Comparison of ENCODE assay signal across 15 cellular contexts in the genomic region with DNA sequence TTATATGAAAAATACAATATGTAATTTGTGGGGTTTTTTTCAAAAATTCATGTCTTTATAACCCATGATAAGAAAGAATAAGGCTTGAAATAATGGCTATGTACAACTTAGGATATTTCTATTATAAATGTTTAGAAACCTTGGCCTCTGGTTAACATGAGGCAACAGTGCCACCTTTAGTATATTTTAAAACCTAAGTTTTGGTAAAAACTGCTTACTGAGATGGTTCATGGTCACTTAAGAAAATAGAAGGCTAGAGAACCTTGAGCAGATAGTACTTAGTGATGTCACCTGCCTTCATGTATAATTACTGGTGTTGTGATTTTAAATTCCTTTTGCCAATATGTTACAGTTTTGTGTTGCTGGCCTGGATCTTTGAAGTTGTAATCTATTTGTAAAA.
DNase-seq lines count a peak whose midpoint lies in the region; ATAC-seq and TF ChIP-seq lines count a peak whose summit lies in the region.
"Had no signal": no experiment of that assay in that cellular context is flagged by ENCODE, and none has a peak within 500 bp of the region (broad histone marks: within the 10 kb centered on the region; RNA-seq: fewer than 3 reads in every experiment).

No MANE protein-coding gene starts in this region.

- no peak overlapping the region for H3K4ac ChIP-seq in IMR-90 (ENCODE audit: low read depth, low read length)

- no peaks in the 10 kb centered on the region for H3K9me1 ChIP-seq in IMR-90 (ENCODE audit: insufficient read depth, low read length)

- no peak overlapping the region for H3K56ac ChIP-seq in IMR-90 (ENCODE audit: extremely low read depth, insufficient read depth, low read length)

- H3K27ac Mint-ChIP-seq in T-helper 17 cell, result no peak overlapping the region
- H3K27ac Mint-ChIP-seq: activated CD4-positive, alpha-beta T cell treated with anti-CD3 and anti-CD28 coated beads, Interleukin-2, amount 10 ng/mL, durations not matched to agents 7 days and 5 days; activated T-helper 2 cell treated with anti-CD3 and anti-CD28 coated beads, Interferon-gamma antibody, Interleukin-2, Interleukin-4, amounts not matched to agents 10 μg/mL and 5 μg/mL and 100 μg/mL, durations not matched to agents 14 hours and 24 hours and 36 hours; CD4-positive, CD25-positive, alpha-beta regulatory T cell had no signal

- dilution Hi-C loops in IMR-90 (cut with HindIII; ENCODE audit: low sequenced_read_pairs, unreplicated experiment), result no loop called here

- TF ChIP-seq CTCF in IMR-90 (conservative IDR thresholded peaks at IDR 0.05; ENCODE audit: low read depth, low read length) (no peak), foreskin keratinocyte (conservative IDR thresholded peaks at IDR 0.05) (peak; percentile 40), MM.1S (IDR thresholded peaks at IDR 0.05; ENCODE audit: low read length) (no peak)

- no peak overlapping the region for H3K14ac ChIP-seq in IMR-90 (replicated peaks; ENCODE audit: low read depth, low read length)

- H2BK5ac ChIP-seq in IMR-90 (ENCODE audit: low read depth, low read length, poor library complexity, severe bottlenecking), result no peak overlapping the region

- no peak overlapping the region for H2AK5ac ChIP-seq in IMR-90 (ENCODE audit: low read depth, low read length)

- H3K4me3 ChIP-seq in IMR-90 (ENCODE audit: insufficient read depth, low read depth, low read length), result no peak overlapping the region
- H3K4me3 ChIP-seq in MM.1S (ENCODE audit: low read length), result no peak overlapping the region
- H3K4me3 ChIP-seq: mucosa of descending colon, right atrium auricular region, SJSA1 had no signal

- 0 out of 2 replicates have a peak, but pooled peaks have one; percentile 10 for TF ChIP-seq RAD21 in IMR-90 (IDR thresholded peaks at IDR 0.05; ENCODE audit: low read length)

- no peak overlapping the region for H2BK20ac ChIP-seq in IMR-90 (ENCODE audit: low read depth, low read length)

- H3K4me3 Mint-ChIP-seq in T-helper 17 cell, result no peak overlapping the region
- H3K4me3 Mint-ChIP-seq: activated CD4-positive, alpha-beta T cell treated with anti-CD3 and anti-CD28 coated beads, Interleukin-2, amount 10 ng/mL, durations not matched to agents 7 days and 5 days; CD4-positive, CD25-positive, alpha-beta regulatory T cell had no signal

- H3K4me1 ChIP-seq in IMR-90 (ENCODE audit: control insufficient read depth, insufficient read depth, low read length), result no peaks in the 10 kb centered on the region
- H3K4me1 ChIP-seq in foreskin keratinocyte, result no peaks in the 10 kb centered on the region
- peaks cover 4% of the 10 kb centered on the region; the same call in 1 of the 2 replicates for H3K4me1 ChIP-seq in MM.1S (ENCODE audit: low read length)
- H3K4me1 ChIP-seq: right atrium auricular region, SJSA1 had no signal

- no peaks in the 10 kb centered on the region for H3K36me3 Mint-ChIP-seq in T-helper 17 cell (ENCODE audit: low read depth)
- H3K36me3 Mint-ChIP-seq: CD4-positive, CD25-positive, alpha-beta regulatory T cell had no signal

- H2AFZ ChIP-seq in IMR-90 (replicated peaks; ENCODE audit: low read length, poor library complexity) (no peak overlapping the region), MM.1S (ENCODE audit: low read length) (no peak overlapping the region)

- H4K20me1 ChIP-seq in IMR-90 (ENCODE audit: insufficient read depth, low read length) (no peaks in the 10 kb centered on the region), MM.1S (ENCODE audit: insufficient read depth, low read length) (no peaks in the 10 kb centered on the region)

- H3K23ac ChIP-seq in IMR-90 (ENCODE audit: low read depth, low read length), result no peak overlapping the region

- BruUV-seq in IMR-90 (replicated peaks; lab: Mats Ljungman, UMichigan), result no TSS peak

- no peak overlapping the region for H4K5ac ChIP-seq in IMR-90 (ENCODE audit: low read depth, low read length)

- H3K4me1 Mint-ChIP-seq in T-helper 17 cell, result peaks cover 12% of the 10 kb centered on the region

- H3K27me3 ChIP-seq in IMR-90 (ENCODE audit: control insufficient read depth, insufficient read depth, low read length) (no peaks in the 10 kb centered on the region; the same call in 1 of the 2 replicates), foreskin keratinocyte (no peaks in the 10 kb centered on the region), MM.1S (replicated peaks; ENCODE audit: insufficient read depth, low read length) (no peaks in the 10 kb centered on the region)
- H3K27me3 ChIP-seq: right atrium auricular region, SJSA1 had no signal

- H3K27ac ChIP-seq in IMR-90 (ENCODE audit: insufficient read depth, low read length) (no peak overlapping the region), foreskin keratinocyte (no peak overlapping the region), MM.1S (ENCODE audit: low read length) (no peak overlapping the region)
- H3K27ac ChIP-seq: epithelial cell of prostate, right atrium auricular region, SJSA1 had no signal

- CTCF ChIA-PET in IMR-90 (lab: Yijun Ruan, JAX), result no interaction called here

- ATAC-seq in IMR-90 (ENCODE audit: low read depth) (no peak), T-helper 17 cell (peak; percentile 27), foreskin keratinocyte (no peak), left colon (no peak)
- ATAC-seq: mucosa of descending colon had no signal

- in situ Hi-C loops in IMR-90 (cut with MboI; ENCODE audit: low sequenced_read_pairs), result no loop called here

- no peak overlapping the region for H2AK9ac ChIP-seq in IMR-90 (replicated peaks; ENCODE audit: low read depth, low read length, poor library complexity)

- H3K79me1 ChIP-seq in IMR-90 (ENCODE audit: low read depth in 1 of 2, low read length in 2 of 2), result no peaks in the 10 kb centered on the region

- no peaks in the 10 kb centered on the region for H3F3A ChIP-seq in MM.1S (ENCODE audit: insufficient read depth, low read length)

- H4K8ac ChIP-seq in IMR-90 (ENCODE audit: low read depth in 2 of 2, low read length in 2 of 2), result no peak overlapping the region

- POLR2A ChIA-PET in IMR-90 (lab: Charles Lee; ENCODE audit: unreplicated experiment), result no interaction called here

- DNase-seq in DMS53 (lab: John Stamatoyannopoulos, UW), result peak; percentile 25
- DNase-seq in IMR-90, result no peak
- DNase-seq in T-helper 17 cell, result no peak
- DNase-seq in foreskin keratinocyte, result no peak
- no peak for DNase-seq in left colon
- no peak for DNase-seq in NCI-H774 (lab: John Stamatoyannopoulos, UW)
- DNase-seq in MM.1S, result no peak
- no peak for DNase-seq in HuH-7.5 (ENCODE audit: low spot score)
- DNase-seq: activated CD4-positive, alpha-beta T cell treated with anti-CD3 and anti-CD28 coated beads, Interleukin-2, amount 10 ng/mL, durations not matched to agents 7 days and 5 days; CD4-positive, CD25-positive, alpha-beta regulatory T cell; mucosa of descending colon had no signal

- no peaks in the 10 kb centered on the region for H3K36me3 ChIP-seq in IMR-90 (ENCODE audit: control insufficient read depth, insufficient read depth, low read length)
- no peaks in the 10 kb centered on the region for H3K36me3 ChIP-seq in MM.1S (replicated peaks; ENCODE audit: insufficient read depth, low read length)
- H3K36me3 ChIP-seq: right atrium auricular region, SJSA1 had no signal

- no peak overlapping the region for H3K18ac ChIP-seq in IMR-90 (ENCODE audit: low read depth, low read length)

- H2BK120ac ChIP-seq in IMR-90 (ENCODE audit: low read depth, low read length), result no peak overlapping the region

- H3K4me2 ChIP-seq in IMR-90 (ENCODE audit: low read depth, low read length) (no peak overlapping the region), MM.1S (ENCODE audit: low read depth, low read length) (no peak overlapping the region)

- H4K91ac ChIP-seq in IMR-90 (ENCODE audit: insufficient read depth, low read depth, low read length), result no peak overlapping the region

- TF ChIP-seq POLR2A in IMR-90 (IDR thresholded peaks at IDR 0.05; ENCODE audit: low read depth, low read length), result no peak

- no peak overlapping the region for H3K9ac ChIP-seq in IMR-90 (ENCODE audit: low read depth, low read length)
- H3K9ac ChIP-seq in MM.1S (ENCODE audit: low read length), result no peak overlapping the region

- no peaks in the 10 kb centered on the region for H3K79me2 ChIP-seq in MM.1S (ENCODE audit: low read length)

- H3K9me3 ChIP-seq in IMR-90 (ENCODE audit: control insufficient read depth, insufficient read depth, low read length) (no peaks in the 10 kb centered on the region), T-helper 17 cell (ENCODE audit: control insufficient read depth, low read length, poor library complexity, severe bottlenecking) (no peaks in the 10 kb centered on the region), MM.1S (replicated peaks; ENCODE audit: insufficient read depth, low read length) (no peaks in the 10 kb centered on the region)
- H3K9me3 ChIP-seq: mucosa of descending colon, right atrium auricular region, SJSA1 had no signal

- no peaks in the 10 kb centered on the region for H3K9me2 ChIP-seq in MM.1S (replicated peaks; ENCODE audit: insufficient read depth, low read length)

- H2BK15ac ChIP-seq in IMR-90 (ENCODE audit: low read depth, low read length), result no peak overlapping the region

- H3K27me3 Mint-ChIP-seq in T-helper 17 cell, result no peaks in the 10 kb centered on the region

- intact Hi-C loops in IMR-90 (cut with micrococcal nuclease), result no loop called here
- intact Hi-C loops in left colon (cut with DNase I, micrococcal nuclease), result no loop called here

TF ChIP-seq in IMR-90, 13 proteins besides CTCF, POLR2A, EP300 and RAD21:
- TF ChIP-seq FOS (IDR thresholded peaks at IDR 0.05; ENCODE audit: low read depth, low read length), result no peak
- TF ChIP-seq CHD1 (IDR thresholded peaks at IDR 0.05; ENCODE audit: low read depth, low read length), result no peak
- no peak for TF ChIP-seq RCOR1 (IDR thresholded peaks at IDR 0.05; ENCODE audit: insufficient replicate concordance, low read length)
- TF ChIP-seq, protein P1, sequence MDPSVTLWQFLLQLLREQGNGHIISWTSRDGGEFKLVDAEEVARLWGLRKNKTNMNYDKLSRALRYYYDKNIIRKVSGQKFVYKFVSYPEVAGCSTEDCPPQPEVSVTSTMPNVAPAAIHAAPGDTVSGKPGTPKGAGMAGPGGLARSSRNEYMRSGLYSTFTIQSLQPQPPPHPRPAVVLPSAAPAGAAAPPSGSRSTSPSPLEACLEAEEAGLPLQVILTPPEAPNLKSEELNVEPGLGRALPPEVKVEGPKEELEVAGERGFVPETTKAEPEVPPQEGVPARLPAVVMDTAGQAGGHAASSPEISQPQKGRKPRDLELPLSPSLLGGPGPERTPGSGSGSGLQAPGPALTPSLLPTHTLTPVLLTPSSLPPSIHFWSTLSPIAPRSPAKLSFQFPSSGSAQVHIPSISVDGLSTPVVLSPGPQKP (IDR thresholded peaks at IDR 0.05; ENCODE audit: borderline replicate concordance, low read depth, low read length), result no peak
